ENCODE assay signal across 9 cellular contexts in the genomic region with DNA sequence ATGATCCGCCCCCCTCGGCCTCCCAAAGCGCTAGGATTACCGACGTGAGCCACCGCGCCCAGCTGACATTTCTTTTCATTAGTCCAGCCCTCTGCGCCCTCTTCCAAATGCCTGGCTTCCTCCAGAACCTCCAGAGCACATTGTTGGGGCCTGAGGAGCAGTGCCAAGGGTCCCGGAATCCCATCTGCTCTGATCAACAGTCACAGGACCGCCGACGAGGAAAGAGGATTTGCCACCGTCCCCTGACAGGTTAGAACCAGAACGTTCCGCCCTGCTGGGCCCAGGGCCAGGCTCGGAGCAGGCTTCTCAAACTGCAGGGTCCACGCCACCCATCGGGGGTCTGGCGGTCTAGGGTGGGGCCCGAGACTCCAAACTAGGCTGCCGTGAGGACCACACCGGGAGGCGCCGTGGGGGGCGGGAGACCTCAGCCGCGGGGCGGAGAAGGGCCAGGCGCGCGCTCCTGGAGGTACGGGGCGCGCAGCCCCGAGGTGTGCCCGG. TPM values are rescaled to one million over a fixed set of nuclear protein-coding genes. Genes with fewer than 3 reads are reported as not detected.
DNase-seq lines count a peak whose midpoint lies in the region; ATAC-seq and TF ChIP-seq lines count a peak whose summit lies in the region.
"Had no signal": no experiment of that assay in that cellular context is flagged by ENCODE, and none has a peak within 500 bp of the region (broad histone marks: within the 10 kb centered on the region; RNA-seq: fewer than 3 reads in every experiment).

No MANE protein-coding gene starts in this region.

- TF ChIP-seq CTCF in GM12875 (IDR thresholded peaks at IDR 0.05; ENCODE audit: borderline replicate concordance, insufficient read depth, low read depth, low read length) (no peak), coronary artery (IDR thresholded peaks at IDR 0.05) (no peak), OCI-LY7 (conservative IDR thresholded peaks at IDR 0.05; ENCODE audit: low read length) (no peak), neural progenitor cell (IDR thresholded peaks at IDR 0.05) (no peak)

- intact Hi-C loops in OCI-LY7 (cut with micrococcal nuclease; ENCODE audit: unreplicated experiment) = no loop called here

- peaks cover 5% of the 10 kb centered on the region for H3K4me1 Mint-ChIP-seq in neural progenitor cell

- BruUV-seq in OCI-LY7 (replicated peaks; lab: Mats Ljungman, UMichigan) = no TSS peak

- no peaks in the 10 kb centered on the region; the same call in 1 of the 2 replicates for H4K20me1 ChIP-seq in OCI-LY7 (ENCODE audit: insufficient read depth, low read length)
- H4K20me1 ChIP-seq in neural progenitor cell (ENCODE audit: low read depth) = no peaks in the 10 kb centered on the region

- POLR2A ChIA-PET in OCI-LY7 (lab: Charles Lee) = no interaction called here

- no peak overlapping the region for H3K4me3 Mint-ChIP-seq in neural progenitor cell

- no peak overlapping the region for H2AFZ ChIP-seq in OCI-LY7 (ENCODE audit: low read length)
- no peak overlapping the region for H2AFZ ChIP-seq in neural progenitor cell (replicated peaks)

- H3K4me3 ChIP-seq in GM12875 (ENCODE audit: low read depth, low read length) (peak overlapping the region; percentile 48), coronary artery (peak overlapping the region; percentile 64), OCI-LY7 (ENCODE audit: low read depth, low read length, poor library complexity, severe bottlenecking) (no peak overlapping the region), neural progenitor cell (no peak overlapping the region)

- H3K9me3 ChIP-seq in OCI-LY7 (ENCODE audit: low read length) (no peaks in the 10 kb centered on the region), neural progenitor cell (ENCODE audit: low read depth) (no peaks in the 10 kb centered on the region)

- no peaks in the 10 kb centered on the region for H3K36me3 ChIP-seq in OCI-LY7 (ENCODE audit: insufficient read depth, low read length)
- H3K36me3 ChIP-seq in neural progenitor cell = no peaks in the 10 kb centered on the region

- H3K9me2 ChIP-seq in OCI-LY7 (ENCODE audit: insufficient read depth, low read length) = no peaks in the 10 kb centered on the region

- H3K79me2 ChIP-seq in OCI-LY7 (ENCODE audit: insufficient read depth, low read depth, low read length) (no peaks in the 10 kb centered on the region), neural progenitor cell (ENCODE audit: low read depth) (no peaks in the 10 kb centered on the region)

- no peaks in the 10 kb centered on the region for H3K27me3 ChIP-seq in neural progenitor cell

- H3K9ac ChIP-seq in neural progenitor cell = no peak overlapping the region

- no peak overlapping the region for H3K27ac ChIP-seq in coronary artery
- H3K27ac ChIP-seq in OCI-LY7 (ENCODE audit: low read depth, low read length, poor library complexity, severe bottlenecking) = no peak overlapping the region
- no peak overlapping the region for H3K27ac ChIP-seq in neural progenitor cell

- peak; percentile 21 for ATAC-seq in HG03139 (IDR thresholded peaks at IDR 0.05; ENCODE audit: unreplicated experiment)
- ATAC-seq in HG03342 (IDR thresholded peaks at IDR 0.05; ENCODE audit: unreplicated experiment) = no peak
- no peak for ATAC-seq in GM19463 (IDR thresholded peaks at IDR 0.05; ENCODE audit: unreplicated experiment)

- H3K27ac Mint-ChIP-seq in neural progenitor cell = no peak overlapping the region

- no peaks in the 10 kb centered on the region for H3F3A ChIP-seq in neural progenitor cell (ENCODE audit: low read depth)

- H3K4me2 ChIP-seq in OCI-LY7 (ENCODE audit: low read length) (no peak overlapping the region), neural progenitor cell (no peak overlapping the region)

- peaks cover 12% of the 10 kb centered on the region for H3K27me3 Mint-ChIP-seq in neural progenitor cell (ENCODE audit: insufficient read depth, low read depth)

- no peaks in the 10 kb centered on the region for H3K36me3 Mint-ChIP-seq in neural progenitor cell

- no peaks in the 10 kb centered on the region for H3K9me3 Mint-ChIP-seq in neural progenitor cell

- CTCF ChIA-PET in OCI-LY7 (lab: Charles Lee; ENCODE audit: unreplicated experiment) = no interaction called here

- DNase-seq in coronary artery (ENCODE audit: low spot score) (no peak), retina (peak; percentile 23), OCI-LY7 (ENCODE audit: low spot score) (no peak), neural progenitor cell (ENCODE audit: low spot score) (no peak)
- DNase-seq: SIG-M5 had no signal

- H3K4me1 ChIP-seq in OCI-LY7 (ENCODE audit: insufficient read depth, low read length, poor library complexity, severe bottlenecking) (no peaks in the 10 kb centered on the region), neural progenitor cell (no peaks in the 10 kb centered on the region)

RNA-seq across cellular contexts. Expression of gene ITM2C, which starts 36.9 kb away (rescaled TPM):
- not detected in 2 replicates for total RNA-seq in OCI-LY7 (2014; rRNA removed; shearing (Covaris generic))
- total RNA-seq in OCI-LY7 (2022) (not detected in 2 replicates), neural progenitor cell (ENCODE audit: low replicate concordance) (84.6 and 146 TPM in 2 replicates)

Comparison
In these comparisons a context has a peak if more than half of its experiments do, and no peak if none do; other contexts are left out.
1. H3K4me3 ChIP-seq: peak in GM12875 (single experiment) and coronary artery (single experiment); none in OCI-LY7 (single experiment) and neural progenitor cell (single experiment).
2. RNA of gene ITM2C, which starts 36.9 kb away (total RNA-seq): 84.6 to 146 TPM in neural progenitor cell; not detected in OCI-LY7; every median in the first group is over 10 times any median in the second.